Comparison of ENCODE assay signal across 13 cellular contexts in the genomic region with DNA sequence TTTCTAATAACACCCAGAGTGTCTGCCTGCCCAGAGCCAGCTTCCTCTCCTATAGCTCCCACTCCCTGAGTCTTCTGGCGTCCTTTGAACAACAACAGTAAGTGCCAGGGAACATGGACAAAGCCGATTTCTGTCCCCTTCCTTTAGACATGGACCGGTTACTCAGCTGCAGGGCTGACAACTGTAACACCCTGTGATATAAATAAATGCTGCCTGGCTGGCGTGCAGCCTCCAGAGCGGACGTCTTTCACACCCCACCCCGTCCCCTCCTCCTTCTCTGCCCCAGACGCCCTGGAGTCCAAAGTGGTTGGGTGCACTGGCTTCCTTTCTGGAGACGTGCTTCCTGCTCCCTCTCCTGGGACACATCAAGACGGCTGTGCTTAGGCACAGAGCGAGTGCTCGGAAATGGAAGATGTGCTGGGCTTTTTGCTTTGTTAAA. TPM values are rescaled to one million over a fixed set of nuclear protein-coding genes. Genes with fewer than 3 reads are reported as not detected.
A peak's percentile ranks its signal among the peaks of the same experiment; 100 is the strongest.
DNase-seq lines count a peak whose midpoint lies in the region; ATAC-seq, FAIRE-seq and TF ChIP-seq lines count a peak whose summit lies in the region.
"Had no signal": no experiment of that assay in that cellular context is flagged by ENCODE, and none has a peak within 500 bp of the region (broad histone marks: within the 10 kb centered on the region; RNA-seq: fewer than 3 reads in every experiment).

No MANE protein-coding gene starts in this region.

- no peak for FAIRE-seq in HTR-8/SVneo (lab: Jason Lieb, UNC)
- FAIRE-seq: frontal cortex, pancreas had no signal

- TF ChIP-seq CTCF in AG10803 (conservative IDR thresholded peaks at IDR 0.05; ENCODE audit: low read length), result no peak; the same call in 1 of the 2 replicates
- TF ChIP-seq CTCF in neural progenitor cell (IDR thresholded peaks at IDR 0.05), result no peak

- peak overlapping the region; percentile 20 for H3K4me3 ChIP-seq in AG10803 (ENCODE audit: low read length)
- no peak overlapping the region for H3K4me3 ChIP-seq in neural progenitor cell
- H3K4me3 ChIP-seq: pancreas had no signal

- intact Hi-C loops in Right ventricle myocardium inferior (cut with DNase I), result loop anchor here (1.0 to 5.0 kb wide), 4 partner anchors 29 to 281 kb away; no protein-coding TSS in a partner anchor

- H3K4me3 Mint-ChIP-seq in neural progenitor cell, result no peak overlapping the region
- H3K4me3 Mint-ChIP-seq: activated CD4-positive, alpha-beta T cell treated with anti-CD3 and anti-CD28 coated beads for 36 hours; activated naive CD8-positive, alpha-beta T cell treated with anti-CD3 and anti-CD28 coated beads, Interleukin-2, amount 10 ng/mL, durations not matched to agents 7 days and 5 days; IgD-negative memory B cell had no signal

- H4K20me1 ChIP-seq in neural progenitor cell (ENCODE audit: low read depth), result peaks cover 9% of the 10 kb centered on the region

- ATAC-seq in Right ventricle myocardium inferior (peak; percentile 85), HG02763 (IDR thresholded peaks at IDR 0.05; ENCODE audit: unreplicated experiment) (no peak)
- ATAC-seq: activated CD4-positive, alpha-beta T cell treated with anti-CD3 and anti-CD28 coated beads for 36 hours had no signal

- no peaks in the 10 kb centered on the region for H3K36me3 ChIP-seq in neural progenitor cell
- H3K36me3 ChIP-seq: pancreas had no signal

- in situ Hi-C loops in SK-MEL-5 (cut with HindIII; ENCODE audit: low pct_unique_long_range_greater_than_20kb, low sequenced_read_pairs), result no loop called here

- H3K27ac Mint-ChIP-seq in neural progenitor cell, result no peak overlapping the region
- H3K27ac Mint-ChIP-seq: activated CD4-positive, alpha-beta T cell treated with anti-CD3 and anti-CD28 coated beads for 36 hours; activated naive CD8-positive, alpha-beta T cell treated with anti-CD3 and anti-CD28 coated beads, Interleukin-2, amount 10 ng/mL, durations not matched to agents 7 days and 5 days had no signal

- no peaks in the 10 kb centered on the region for H3F3A ChIP-seq in neural progenitor cell (ENCODE audit: low read depth)

- peaks cover 25% of the 10 kb centered on the region for H3K4me1 Mint-ChIP-seq in neural progenitor cell

- no peaks in the 10 kb centered on the region for H3K79me2 ChIP-seq in neural progenitor cell (ENCODE audit: low read depth)

- no peaks in the 10 kb centered on the region for H3K9me3 Mint-ChIP-seq in neural progenitor cell
- H3K9me3 Mint-ChIP-seq: activated naive CD8-positive, alpha-beta T cell treated with anti-CD3 and anti-CD28 coated beads, Interleukin-2, amount 10 ng/mL, durations not matched to agents 7 days and 5 days had no signal

- no peaks in the 10 kb centered on the region for H3K9me3 ChIP-seq in neural progenitor cell (ENCODE audit: low read depth)
- H3K9me3 ChIP-seq: pancreas had no signal

- no peak overlapping the region for H3K9ac ChIP-seq in neural progenitor cell

- H2AFZ ChIP-seq in neural progenitor cell (replicated peaks), result no peak overlapping the region

- no peak overlapping the region for H3K27ac ChIP-seq in neural progenitor cell
- H3K27ac ChIP-seq: pancreas had no signal

- H3K36me3 Mint-ChIP-seq in neural progenitor cell, result no peaks in the 10 kb centered on the region
- H3K36me3 Mint-ChIP-seq: activated naive CD8-positive, alpha-beta T cell treated with anti-CD3 and anti-CD28 coated beads, Interleukin-2, amount 10 ng/mL, durations not matched to agents 7 days and 5 days; IgD-negative memory B cell had no signal

- H3K4me1 ChIP-seq in neural progenitor cell, result peaks cover 3% of the 10 kb centered on the region

- H3K4me2 ChIP-seq in neural progenitor cell, result no peak overlapping the region

- peak; percentile 28 for DNase-seq in AG10803 (ENCODE audit: low read depth)
- DNase-seq in SK-MEL-5 (ENCODE audit: low read depth, low spot score), result peak; percentile 64
- DNase-seq in Right ventricle myocardium inferior (ENCODE audit: missing footprints), result peak; percentile 85
- DNase-seq in occipital lobe (lab: John Stamatoyannopoulos, UW), result peak; percentile 28
- no peak for DNase-seq in DMS53 treated with DMSO at 0.1 percent for 48 hours (lab: John Stamatoyannopoulos, UW; ENCODE audit: unreplicated experiment)
- DNase-seq in HTR-8/SVneo (ENCODE audit: insufficient read length, low spot score), result no peak
- no peak for DNase-seq in neural progenitor cell (ENCODE audit: low spot score)
- DNase-seq: activated CD4-positive, alpha-beta T cell treated with anti-CD3 and anti-CD28 coated beads for 36 hours; activated naive CD8-positive, alpha-beta T cell treated with anti-CD3 and anti-CD28 coated beads, Interleukin-2, amount 10 ng/mL, durations not matched to agents 7 days and 5 days; pancreas had no signal

- H3K27me3 Mint-ChIP-seq in neural progenitor cell (ENCODE audit: insufficient read depth, low read depth), result peaks cover 15% of the 10 kb centered on the region

- peaks cover 49% of the 10 kb centered on the region for H3K27me3 ChIP-seq in neural progenitor cell

RNA-seq across cellular contexts. Expression of a gene that starts 4.3 kb away (rescaled TPM):
- 24.6 and 26.8 TPM in 2 replicates for total RNA-seq in SK-MEL-5 (2014; rRNA removed; shearing (Covaris generic))
- polyA plus RNA-seq in SK-MEL-5 (2015; cell fraction: cytosol; rRNA removed), result 16.3 and 23.2 TPM in 2 replicates
- polyA plus RNA-seq in SK-MEL-5 (2015; cell fraction: nucleus; rRNA removed), result 10.2 and 15.7 TPM in 2 replicates
- total RNA-seq in Right ventricle myocardium inferior (49.9 TPM), occipital lobe (4.4 TPM), neural progenitor cell (ENCODE audit: low replicate concordance) (0.65 and 0.74 TPM in 2 replicates)
- polyA plus RNA-seq: IgD-negative memory B cell had no signal

Comparison
In these comparisons a context has a peak if more than half of its experiments do, and no peak if none do; other contexts are left out.
1. DNase-seq: peak in AG10803 (single experiment), SK-MEL-5 (single experiment), Right ventricle myocardium inferior (single experiment) and occipital lobe (single experiment); none in DMS53 treated with DMSO at 0.1 percent for 48 hours (single experiment), HTR-8/SVneo (single experiment) and neural progenitor cell (single experiment).